In genomic region chr2:88188741-88189140, GRCh38 we compare ENCODE assay signal across 18 cellular contexts. TPM values are rescaled to one million over a fixed set of nuclear protein-coding genes. Genes with fewer than 3 reads are reported as not detected.
A peak's percentile ranks its signal among the peaks of the same experiment; 100 is the strongest.
DNase-seq lines count a peak whose midpoint lies in the region; ATAC-seq, FAIRE-seq and TF ChIP-seq lines count a peak whose summit lies in the region.
"Had no signal": no experiment of that assay in that cellular context is flagged by ENCODE, and none has a peak within 500 bp of the region (broad histone marks: within the 10 kb centered on the region; RNA-seq: fewer than 3 reads in every experiment).

No MANE protein-coding gene starts in this region.

- H3K4me3 ChIP-seq in RWPE2 (ENCODE audit: severe bottlenecking) (no peak overlapping the region), fibroblast of mammary gland (ENCODE audit: control insufficient read depth, low read depth, low read length) (no peak overlapping the region)
- H3K4me3 ChIP-seq: hepatocyte had no signal

- no peaks in the 10 kb centered on the region for H3K9me3 ChIP-seq in RWPE2 (ENCODE audit: severe bottlenecking)

- DNase-seq in stimulated activated CD4-positive, alpha-beta T cell treated with anti-CD3 and anti-CD28 coated beads, Interleukin-2, amount 100 ng/mL, for 4 hours (ENCODE audit: low read depth), result peak; percentile 25
- DNase-seq in stimulated activated CD4-positive, alpha-beta T cell treated with anti-CD3 and anti-CD28 coated beads, Interleukin-2, amount 100 ng/mL, for 48 hours, result no peak
- DNase-seq in RWPE2 (ENCODE audit: low spot score) (no peak), fibroblast of mammary gland (ENCODE audit: low read depth) (peak; percentile 69), urothelium cell line (ENCODE audit: low spot score) (peak; percentile 46), posterior vena cava (ENCODE audit: low spot score) (no peak)
- DNase-seq: amygdala; effector memory CD4-positive, alpha-beta T cell; GOT3; islet precursor cell; naive B cell; NCI-H1417 treated with DMSO at 0.1 percent for 48 hours; stimulated activated CD4-positive, alpha-beta T cell treated with anti-CD3 and anti-CD28 coated beads, Interleukin-15, amount 100 ng/mL, for 24 hours had no signal

- intact Hi-C loops in posterior vena cava (cut with DNase I), result no loop called here

- H3K27me3 ChIP-seq in RWPE2 (ENCODE audit: insufficient read depth, poor library complexity, severe bottlenecking), result no peaks in the 10 kb centered on the region
- H3K27me3 ChIP-seq: hepatocyte had no signal

- TF ChIP-seq CTCF in RWPE2 (IDR thresholded peaks at IDR 0.05; ENCODE audit: poor library complexity, severe bottlenecking) (no peak), fibroblast of mammary gland (conservative IDR thresholded peaks at IDR 0.05; ENCODE audit: control insufficient read depth, insufficient read depth, low read depth, low read length) (no peak)

- no peaks in the 10 kb centered on the region for H3K36me3 ChIP-seq in RWPE2 (ENCODE audit: low read depth)

- H3K4me1 ChIP-seq in RWPE2 (ENCODE audit: insufficient read depth, poor library complexity, severe bottlenecking), result no peaks in the 10 kb centered on the region

- H3K27ac ChIP-seq in RWPE2 (ENCODE audit: poor library complexity, severe bottlenecking), result no peak overlapping the region
- H3K27ac ChIP-seq: hepatocyte had no signal

- ATAC-seq in RWPE2 (ENCODE audit: low read depth), result 0 out of 3 replicates have a peak, but pooled peaks have one; percentile 21
- no peak for ATAC-seq in GM21825 (IDR thresholded peaks at IDR 0.05; ENCODE audit: unreplicated experiment)
- no peak for ATAC-seq in HG02870 (IDR thresholded peaks at IDR 0.05; ENCODE audit: unreplicated experiment)
- ATAC-seq: activated CD4-positive, CD25-positive, alpha-beta regulatory T cell treated with anti-CD3 and anti-CD28 coated beads, Interleukin-2, amount 50 U/mL, for 24 hours; stimulated activated effector memory CD8-positive, alpha-beta T cell treated with anti-CD3 and anti-CD28 coated beads, Interleukin-12 subunit alpha, Interleukin-12 subunit beta, amount 100 ng/mL, for 72 hours had no signal

- no peak for FAIRE-seq in urothelium cell line (lab: Jason Lieb, UNC)

RNA-seq across cellular contexts. Expression of gene THNSL2, which starts 18.6 kb away (rescaled TPM):
- total RNA-seq in posterior vena cava, result 10 to 100 TPM in 1 of 2 donors, 1 to 10 TPM in 1; 7.1 to 12.3 TPM

Comparison
In these comparisons a context has a peak if more than half of its experiments do, and no peak if none do; other contexts are left out.
1. DNase-seq: peak in stimulated activated CD4-positive, alpha-beta T cell treated with anti-CD3 and anti-CD28 coated beads, Interleukin-2, amount 100 ng/mL, for 4 hours (single experiment), fibroblast of mammary gland (single experiment) and urothelium cell line (single experiment); none in stimulated activated CD4-positive, alpha-beta T cell treated with anti-CD3 and anti-CD28 coated beads, Interleukin-2, amount 100 ng/mL, for 48 hours (0 of 2), RWPE2 (single experiment) and posterior vena cava (single experiment).